ENCODE assay signal across 9 cellular contexts in the genomic region with DNA sequence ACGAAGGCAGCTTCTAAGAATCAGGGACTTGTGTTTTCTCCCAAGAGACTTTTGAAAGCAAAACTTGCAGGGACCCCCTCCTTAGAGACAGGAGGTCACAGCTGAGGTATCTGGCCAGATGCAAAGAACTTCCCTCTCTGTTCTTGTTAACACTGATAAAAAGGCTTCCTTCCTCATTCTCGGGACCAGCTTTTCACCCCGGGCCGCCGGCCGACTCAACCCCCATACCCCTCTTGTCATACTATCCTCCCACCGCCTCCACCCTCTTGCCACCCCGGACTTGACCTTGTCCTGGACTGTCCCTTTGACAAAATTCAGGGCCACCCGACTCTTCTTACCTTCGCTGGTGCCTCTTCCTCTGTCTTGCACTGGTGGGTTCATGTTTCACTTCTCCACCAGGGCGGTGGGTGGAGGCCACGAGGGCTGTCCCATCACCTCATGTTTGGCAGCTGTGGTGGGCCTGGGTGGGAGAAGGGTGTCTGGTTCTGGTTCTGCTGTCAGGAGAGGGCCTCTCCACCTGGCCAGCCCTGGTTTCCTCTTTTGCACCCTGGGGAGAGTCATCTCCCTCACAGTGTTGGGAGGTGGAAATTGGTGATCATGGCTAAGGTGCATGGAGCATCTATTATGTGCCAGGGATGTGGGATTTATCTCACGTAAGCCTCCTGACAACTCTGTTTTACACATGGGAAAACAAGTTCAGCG. TPM values are rescaled to one million over a fixed set of nuclear protein-coding genes. Genes with fewer than 3 reads are reported as not detected.
DNase-seq lines count a peak whose midpoint lies in the region; ATAC-seq, FAIRE-seq and TF ChIP-seq lines count a peak whose summit lies in the region.
"Had no signal": no experiment of that assay in that cellular context is flagged by ENCODE, and none has a peak within 500 bp of the region (broad histone marks: within the 10 kb centered on the region; RNA-seq: fewer than 3 reads in every experiment).

No MANE protein-coding gene starts in this region.

- peak overlapping the region; percentile 46 to 86 (median 70) for H3K27ac ChIP-seq in esophagus squamous epithelium

- H3K27me3 ChIP-seq in esophagus squamous epithelium, result no peaks in the 10 kb centered on the region

- no peak for TF ChIP-seq CTCF in esophagus squamous epithelium (IDR thresholded peaks at IDR 0.05)
- no peak for TF ChIP-seq CTCF in type B pancreatic cell (conservative IDR thresholded peaks at IDR 0.05)

- no peaks in the 10 kb centered on the region for H3K36me3 Mint-ChIP-seq in type B pancreatic cell

- H3K9me3 Mint-ChIP-seq in type B pancreatic cell, result no peaks in the 10 kb centered on the region

- intact Hi-C loops in esophagus squamous epithelium (cut with DNase I), result no loop called here

- H3K4me3 Mint-ChIP-seq in type B pancreatic cell, result no peak overlapping the region

- H3K27me3 Mint-ChIP-seq in type B pancreatic cell, result peaks cover 25% of the 10 kb centered on the region

- ATAC-seq in GM21367 (IDR thresholded peaks at IDR 0.05; ENCODE audit: unreplicated experiment), result peak; percentile 48
- peak; percentile 33 for ATAC-seq in HG03558 (IDR thresholded peaks at IDR 0.05; ENCODE audit: extremely low read depth, unreplicated experiment)

- FAIRE-seq in GM12891 (lab: Jason Lieb, UNC), result peak; percentile 76
- FAIRE-seq: colon had no signal

- H3K4me1 ChIP-seq in esophagus squamous epithelium, result peaks cover 23 to 56% (median 40%) of the 10 kb centered on the region in 3 donors

- no peaks in the 10 kb centered on the region for H3K9me3 ChIP-seq in esophagus squamous epithelium

- WGBS in esophagus squamous epithelium, 2 donors, result 60 to 69% methylated on average over 11 to 14 of the region's 14 CpGs

- no peak; the same call in 1 of the 2 replicates for TF ChIP-seq POLR2A in GM12891 (IDR thresholded peaks at IDR 0.05; ENCODE audit: low read depth, low read length)
- TF ChIP-seq POLR2A in esophagus squamous epithelium (IDR thresholded peaks at IDR 0.05), result no peak

- H3K27ac Mint-ChIP-seq in type B pancreatic cell, result no peak overlapping the region

- no peak overlapping the region for H3K4me3 ChIP-seq in esophagus squamous epithelium

- H3K36me3 ChIP-seq in esophagus squamous epithelium, result no peaks in the 10 kb centered on the region

- DNase-seq in GM12891 (ENCODE audit: insufficient read length, low spot score) (peak; percentile 43), esophagus squamous epithelium (lab: John Stamatoyannopoulos, UW) (no peak), NCI-H2107 treated with DMSO at 0.1 percent for 48 hours (lab: John Stamatoyannopoulos, UW; ENCODE audit: unreplicated experiment) (no peak), type B pancreatic cell (ENCODE audit: extremely low spot score, unreplicated experiment) (no peak), islet precursor cell (no peak)
- no peak for DNase-seq in stimulated activated CD4-positive, alpha-beta T cell treated with anti-CD3 and anti-CD28 coated beads, Interleukin-2, amount 100 ng/mL, for 24 hours

- peaks cover 18% of the 10 kb centered on the region for H3K4me1 Mint-ChIP-seq in type B pancreatic cell (ENCODE audit: unreplicated experiment)

TF ChIP-seq in GM12891, 5 proteins besides CTCF, POLR2A, EP300 and RAD21:
- TF ChIP-seq TAF1 (IDR thresholded peaks at IDR 0.05; ENCODE audit: low read depth, low read length) (no peak), POU2F2 (IDR thresholded peaks at IDR 0.05; ENCODE audit: low read depth, low read length) (peak; percentile 32; the same call in 1 of the 2 replicates), POLR2AphosphoS5 (IDR thresholded peaks at IDR 0.05; ENCODE audit: low read depth, low read length) (no peak), PAX5 (IDR thresholded peaks at IDR 0.05; ENCODE audit: insufficient read depth, low read length, severe bottlenecking) (peak; percentile 51), SPI1 (IDR thresholded peaks at IDR 0.05; ENCODE audit: low read depth, low read length) (peak; percentile 93)
TF ChIP-seq in GM12891: peak in this region for 3.

RNA-seq across cellular contexts. Expression of a gene that starts 32.5 kb away (rescaled TPM):
- 101 TPM for polyA plus RNA-seq in GM12891 (2012; ENCODE audit: low read depth, missing spikeins)
- 100 to 1,000 TPM; 124 to 194 (median 153) TPM for total RNA-seq in esophagus squamous epithelium
- 13.6 and 40.5 TPM in 2 replicates for total RNA-seq in type B pancreatic cell (ENCODE audit: low replicate concordance)
